ENCODE assay signal across 11 cellular contexts in the genomic region with DNA sequence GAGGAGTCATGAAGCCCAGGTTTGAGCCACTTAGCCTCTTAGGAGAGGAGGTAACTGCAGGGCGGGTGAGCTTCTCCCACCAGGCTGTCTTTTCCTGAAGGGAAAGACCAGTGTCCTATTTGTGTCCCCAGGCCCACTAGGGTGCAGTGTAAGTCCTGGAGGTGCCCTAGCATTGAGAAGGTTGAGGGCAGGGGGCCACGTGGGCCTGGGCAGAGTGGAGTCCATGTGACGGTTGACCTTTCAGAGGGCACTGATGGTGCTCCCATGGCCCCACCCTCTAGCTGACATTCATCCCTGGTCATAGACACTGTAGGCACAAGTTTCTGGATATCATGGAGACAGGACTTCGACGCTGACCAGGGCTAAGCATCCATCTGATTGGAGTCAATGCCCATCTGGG.
"Had no signal": no experiment of that assay in that cellular context is flagged by ENCODE, and none has a peak within 500 bp of the region (broad histone marks: within the 10 kb centered on the region; RNA-seq: fewer than 3 reads in every experiment).

No MANE protein-coding gene starts in this region.

- H3K4me3 ChIP-seq: ascending aorta, colonic mucosa, heart right ventricle, testis had no signal

- DNase-seq: activated CD4-positive, alpha-beta memory T cell treated with anti-CD3 and anti-CD28 coated beads, Interleukin-2, amount 10 ng/mL, durations not matched to agents 7 days and 5 days; activated naive CD4-positive, alpha-beta T cell; activated naive CD8-positive, alpha-beta T cell treated with anti-CD3 and anti-CD28 coated beads, Interleukin-2, amount 50 U/mL, for 24 hours; colonic mucosa; effector CD4-positive, alpha-beta T cell; heart right ventricle; naive B cell; stimulated activated CD4-positive, alpha-beta T cell treated with anti-CD3 and anti-CD28 coated beads, Interleukin-15, amount 100 ng/mL, for 24 hours; stimulated activated CD4-positive, alpha-beta T cell treated with anti-CD3 and anti-CD28 coated beads, Interleukin-4, amount 100 ng/mL, for 24 hours; testis had no signal

- ATAC-seq: activated naive CD8-positive, alpha-beta T cell treated with anti-CD3 and anti-CD28 coated beads, Interleukin-2, amount 50 U/mL, for 24 hours; heart right ventricle had no signal

- H3K27me3 ChIP-seq: ascending aorta, colonic mucosa, heart right ventricle, testis had no signal

- H3K4me1 ChIP-seq: colonic mucosa had no signal

- H3K27ac ChIP-seq: ascending aorta, colonic mucosa, heart right ventricle, testis had no signal

- H3K9me3 ChIP-seq: ascending aorta, colonic mucosa, heart right ventricle, testis had no signal

- H3K36me3 ChIP-seq: ascending aorta, colonic mucosa, heart right ventricle had no signal
